Comparison of ENCODE assay signal across 19 cellular contexts in genomic region chr18:48889981-48890735, GRCh38.
A peak's percentile ranks its signal among the peaks of the same experiment; 100 is the strongest.
DNase-seq lines count a peak whose midpoint lies in the region; ATAC-seq, FAIRE-seq and TF ChIP-seq lines count a peak whose summit lies in the region.
"Had no signal": no experiment of that assay in that cellular context is flagged by ENCODE, and none has a peak within 500 bp of the region (broad histone marks: within the 10 kb centered on the region; RNA-seq: fewer than 3 reads in every experiment).

No MANE protein-coding gene starts in this region.

- H4K8ac ChIP-seq in H9 (replicated peaks; ENCODE audit: insufficient read length, low read depth, low read length): no peak overlapping the region
- no peak overlapping the region for H4K8ac ChIP-seq in mesenchymal stem cell (ENCODE audit: low read length)

- H3K4me1 ChIP-seq in H9 (ENCODE audit: insufficient read depth, low read length) (peaks cover 3% of the 10 kb centered on the region; the same call in 1 of the 2 replicates), astrocyte (ENCODE audit: insufficient read depth, low read length) (no peaks in the 10 kb centered on the region), mesenchymal stem cell (ENCODE audit: control insufficient read depth, insufficient read depth, low read depth, low read length) (peaks cover 15% of the 10 kb centered on the region)

- H3K14ac ChIP-seq in H9 (ENCODE audit: insufficient read depth, low read length) (no peak overlapping the region), mesenchymal stem cell (ENCODE audit: low read length in 2 of 2) (peak overlapping the region in 1 of 2 experiments; percentile 55)

- H3T11ph ChIP-seq in H9 (ENCODE audit: low read length): no peak overlapping the region

- H2BK15ac ChIP-seq in H9 (ENCODE audit: low read depth, low read length) (no peak overlapping the region), mesenchymal stem cell (ENCODE audit: low read depth, poor library complexity, severe bottlenecking) (no peak overlapping the region)

- H2BK120ac ChIP-seq in H9 (ENCODE audit: low read depth, low read length, poor library complexity, severe bottlenecking) (no peak overlapping the region), mesenchymal stem cell (ENCODE audit: low read depth, low read length) (no peak overlapping the region)

- no peaks in the 10 kb centered on the region for H3K23me2 ChIP-seq in H9 (ENCODE audit: insufficient read length, low read depth, low read length, poor library complexity, severe bottlenecking)

- ATAC-seq in stimulated activated effector memory CD8-positive, alpha-beta T cell treated with anti-CD3 and anti-CD28 coated beads, Interleukin-12 subunit alpha, Interleukin-12 subunit beta, amount 100 ng/mL, for 72 hours: no peak
- no peak for ATAC-seq in GM19395 (IDR thresholded peaks at IDR 0.05; ENCODE audit: unreplicated experiment)
- no peak for ATAC-seq in HG02588 (IDR thresholded peaks at IDR 0.05; ENCODE audit: unreplicated experiment)
- ATAC-seq: activated T-cell treated with anti-CD3 and anti-CD28 coated beads, Interleukin-2, amount 50 U/mL, for 72 hours; K562; natural killer cell treated with Interleukin-12 subunit alpha and Interleukin-12 subunit beta and Interleukin-15 and Interleukin-18, amount 100 ng/mL, for 72 hours; Right ventricle myocardium inferior had no signal

- H3K9me3 Mint-ChIP-seq in H9 (peaks cover 0 to 3% of the 10 kb centered on the region in 2 experiments; a peak in 1 of 5 replicates), astrocyte (ENCODE audit: unreplicated experiment) (peaks cover 2% of the 10 kb centered on the region)
- no peaks in the 10 kb centered on the region for H3K9me3 Mint-ChIP-seq in stimulated activated effector memory CD8-positive, alpha-beta T cell treated with anti-CD3 and anti-CD28 coated beads, Interleukin-12 subunit alpha, Interleukin-12 subunit beta, amount 100 ng/mL, for 72 hours
- H3K9me3 Mint-ChIP-seq: activated T-cell treated with anti-CD3 and anti-CD28 coated beads, Interleukin-2, amount 50 U/mL, for 72 hours; CD4-positive, alpha-beta T cell; natural killer cell treated with Interleukin-12 subunit alpha and Interleukin-12 subunit beta and Interleukin-15 and Interleukin-18, amount 100 ng/mL, for 72 hours had no signal

- no peaks in the 10 kb centered on the region for H3K36me3 ChIP-seq in astrocyte (ENCODE audit: insufficient read depth, low read length)
- H3K36me3 ChIP-seq in mesenchymal stem cell (ENCODE audit: control insufficient read depth in 1 of 2, insufficient read depth in 2 of 2, low read depth in 1 of 2, low read length in 2 of 2): no peaks in the 10 kb centered on the region
- H3K36me3 ChIP-seq: prostate gland, suprapubic skin had no signal

- no peak overlapping the region for H2AFZ ChIP-seq in H9 (ENCODE audit: low read length)
- H2AFZ ChIP-seq in astrocyte (ENCODE audit: low read depth, low read length): no peak overlapping the region
- no peak overlapping the region for H2AFZ ChIP-seq in mesenchymal stem cell (ENCODE audit: low read depth, low read length)

- H3K4me2 ChIP-seq in H9 (ENCODE audit: insufficient read depth, insufficient read length, low read length) (no peak overlapping the region), astrocyte (ENCODE audit: low read length) (no peak overlapping the region), mesenchymal stem cell (ENCODE audit: low read length, poor library complexity, severe bottlenecking) (no peak overlapping the region)

- H4K91ac ChIP-seq in H9 (ENCODE audit: insufficient read length, low read depth, low read length) (no peak overlapping the region), mesenchymal stem cell (ENCODE audit: low read length) (peak overlapping the region; percentile 40)

- DNase-seq in H9 (peak; percentile 31), astrocyte (ENCODE audit: low read depth) (no peak), mesenchymal stem cell (no peak), HT-29 (ENCODE audit: low spot score) (no peak)
- no peak for DNase-seq in stimulated activated effector memory CD8-positive, alpha-beta T cell treated with anti-CD3 and anti-CD28 coated beads, Interleukin-12 subunit alpha, Interleukin-12 subunit beta, amount 100 ng/mL, for 72 hours (ENCODE audit: low spot score in 2 of 2)
- DNase-seq: activated T-cell treated with anti-CD3 and anti-CD28 coated beads, Interleukin-2, amount 50 U/mL, for 72 hours; CD4-positive, alpha-beta T cell; cerebellar nuclear complex; MM.1S; NCI-H1694; OCI-M1; stimulated activated CD4-positive, alpha-beta T cell treated with anti-CD3 and anti-CD28 coated beads, Interleukin-12 subunit alpha, Interleukin-12 subunit beta, amount 100 ng/mL, for 4 hours had no signal

- H4K20me1 ChIP-seq in H9 (ENCODE audit: control insufficient read depth, insufficient read depth, insufficient read length) (no peaks in the 10 kb centered on the region), astrocyte (ENCODE audit: insufficient read depth, low read length) (no peaks in the 10 kb centered on the region)

- no peaks in the 10 kb centered on the region for H3K79me2 ChIP-seq in H9 (ENCODE audit: insufficient read depth, low read length)
- H3K79me2 ChIP-seq in astrocyte (ENCODE audit: insufficient read depth, low read length): no peaks in the 10 kb centered on the region

- H3K18ac ChIP-seq in H9 (ENCODE audit: insufficient read length, low read depth, low read length) (no peak overlapping the region), mesenchymal stem cell (ENCODE audit: low read depth in 1 of 2, low read length in 2 of 2) (peak overlapping the region in 1 of 2 experiments; percentile 38)

- no CpG with 5 or more reads among the region's 13 CpGs for WGBS in H9 (ENCODE audit: extremely low coverage, insufficient read length, low lambda C conversion rate)
- 95% methylated on average over 13 of the region's 13 CpGs for WGBS in mesenchymal stem cell

- H3K27ac Mint-ChIP-seq in H9: peak overlapping the region; percentile 25 to 75 (median 37); a peak in 2 of 7 replicates
- peak overlapping the region; percentile 53 for H3K27ac Mint-ChIP-seq in astrocyte (ENCODE audit: unreplicated experiment)
- peak overlapping the region; percentile 90 for H3K27ac Mint-ChIP-seq in stimulated activated effector memory CD8-positive, alpha-beta T cell treated with anti-CD3 and anti-CD28 coated beads, Interleukin-12 subunit alpha, Interleukin-12 subunit beta, amount 100 ng/mL, for 72 hours
- H3K27ac Mint-ChIP-seq: activated T-cell treated with anti-CD3 and anti-CD28 coated beads, Interleukin-2, amount 50 U/mL, for 72 hours; CD4-positive, alpha-beta T cell had no signal

- no peak overlapping the region; a peak in 1 of 5 replicates for H3K4me3 Mint-ChIP-seq in H9
- no peak overlapping the region for H3K4me3 Mint-ChIP-seq in astrocyte (ENCODE audit: unreplicated experiment)
- no peak overlapping the region for H3K4me3 Mint-ChIP-seq in stimulated activated effector memory CD8-positive, alpha-beta T cell treated with anti-CD3 and anti-CD28 coated beads, Interleukin-12 subunit alpha, Interleukin-12 subunit beta, amount 100 ng/mL, for 72 hours
- H3K4me3 Mint-ChIP-seq: activated T-cell treated with anti-CD3 and anti-CD28 coated beads, Interleukin-2, amount 50 U/mL, for 72 hours; CD4-positive, alpha-beta T cell; natural killer cell treated with Interleukin-12 subunit alpha and Interleukin-12 subunit beta and Interleukin-15 and Interleukin-18, amount 100 ng/mL, for 72 hours had no signal

- no peak for FAIRE-seq in astrocyte (lab: Jason Lieb, UNC)
- FAIRE-seq: K562 had no signal

- H3K4me1 Mint-ChIP-seq in H9: peaks cover 27 to 40% of the 10 kb centered on the region in 2 experiments
- H3K4me1 Mint-ChIP-seq in astrocyte (ENCODE audit: low read depth, unreplicated experiment): peaks cover 9% of the 10 kb centered on the region
- H3K4me1 Mint-ChIP-seq in stimulated activated effector memory CD8-positive, alpha-beta T cell treated with anti-CD3 and anti-CD28 coated beads, Interleukin-12 subunit alpha, Interleukin-12 subunit beta, amount 100 ng/mL, for 72 hours: peaks cover 34% of the 10 kb centered on the region

- no peak overlapping the region for H3K56ac ChIP-seq in H9 (ENCODE audit: insufficient read length, low read depth, low read length)

- H3K36me3 Mint-ChIP-seq in H9 (ENCODE audit: insufficient read depth in 1 of 3, low read depth in 3 of 3) (no peaks in the 10 kb centered on the region), astrocyte (ENCODE audit: low read depth, unreplicated experiment) (no peaks in the 10 kb centered on the region)
- H3K36me3 Mint-ChIP-seq in stimulated activated effector memory CD8-positive, alpha-beta T cell treated with anti-CD3 and anti-CD28 coated beads, Interleukin-12 subunit alpha, Interleukin-12 subunit beta, amount 100 ng/mL, for 72 hours: no peaks in the 10 kb centered on the region
- H3K36me3 Mint-ChIP-seq: natural killer cell treated with Interleukin-12 subunit alpha and Interleukin-12 subunit beta and Interleukin-15 and Interleukin-18, amount 100 ng/mL, for 72 hours had no signal

- H3K4me3 ChIP-seq in astrocyte (ENCODE audit: insufficient read depth, low read depth, low read length) (no peak overlapping the region), mesenchymal stem cell (ENCODE audit: insufficient read depth in 1 of 2, low read depth in 1 of 2, low read length in 2 of 2) (no peak overlapping the region)
- H3K4me3 ChIP-seq: K562, prostate gland, suprapubic skin had no signal

- H4K5ac ChIP-seq in H9 (ENCODE audit: insufficient read length, low read depth, low read length): no peak overlapping the region

- H2BK12ac ChIP-seq in H9 (ENCODE audit: insufficient read length, low read depth, low read length): no peak overlapping the region
- H2BK12ac ChIP-seq in mesenchymal stem cell (ENCODE audit: low read length in 2 of 2): peak overlapping the region in 1 of 2 experiments; percentile 81

- H3K23ac ChIP-seq in H9 (ENCODE audit: insufficient read length, low read depth, low read length): no peak overlapping the region
- H3K23ac ChIP-seq in mesenchymal stem cell (ENCODE audit: low read length in 2 of 2): no peak overlapping the region

- no peak overlapping the region for H2BK5ac ChIP-seq in H9 (ENCODE audit: insufficient read length, low read length)
- H2BK5ac ChIP-seq in mesenchymal stem cell (ENCODE audit: low read depth, low read length, poor library complexity, severe bottlenecking): no peak overlapping the region

- no peak overlapping the region for H3K9ac ChIP-seq in H9 (ENCODE audit: extremely low read depth, insufficient read length, low read length)
- H3K9ac ChIP-seq in astrocyte (ENCODE audit: low read length): no peak overlapping the region
- no peak overlapping the region for H3K9ac ChIP-seq in mesenchymal stem cell (ENCODE audit: low read length)

- TF ChIP-seq CTCF in H9 (conservative IDR thresholded peaks at IDR 0.05) (no peak), astrocyte (IDR thresholded peaks at IDR 0.05; ENCODE audit: insufficient read depth, low read depth, low read length) (no peak)

- H3K27me3 Mint-ChIP-seq in H9 (ENCODE audit: low read depth) (no peaks in the 10 kb centered on the region; the same call in 1 of the 2 replicates), astrocyte (ENCODE audit: low read depth, unreplicated experiment) (peaks cover 19% of the 10 kb centered on the region)
- H3K27me3 Mint-ChIP-seq: CD4-positive, alpha-beta T cell; natural killer cell treated with Interleukin-12 subunit alpha and Interleukin-12 subunit beta and Interleukin-15 and Interleukin-18, amount 100 ng/mL, for 72 hours had no signal

- H2AK5ac ChIP-seq in H9 (ENCODE audit: insufficient read length, low read length) (no peak overlapping the region), mesenchymal stem cell (ENCODE audit: low read length, severe bottlenecking) (peak overlapping the region; percentile 19)

- H3K9me3 ChIP-seq in H9 (ENCODE audit: control insufficient read depth, low read depth, low read length) (no peaks in the 10 kb centered on the region), astrocyte (ENCODE audit: insufficient read depth, low read depth, low read length) (no peaks in the 10 kb centered on the region), mesenchymal stem cell (ENCODE audit: control insufficient read depth, low read length) (no peaks in the 10 kb centered on the region)
- H3K9me3 ChIP-seq: prostate gland, suprapubic skin had no signal

- H3K4ac ChIP-seq in H9 (ENCODE audit: low read depth, low read length) (no peak overlapping the region), mesenchymal stem cell (ENCODE audit: low read depth in 1 of 2, low read length in 2 of 2) (no peak overlapping the region)

- no peak overlapping the region for H2BK20ac ChIP-seq in H9 (ENCODE audit: low read depth, low read length, poor library complexity, severe bottlenecking)

- no peak overlapping the region for H3K27ac ChIP-seq in H9 (ENCODE audit: insufficient read length, low read depth, low read length)
- no peak overlapping the region for H3K27ac ChIP-seq in astrocyte (ENCODE audit: low read depth, low read length)
- H3K27ac ChIP-seq in mesenchymal stem cell (ENCODE audit: low read length, poor library complexity, severe bottlenecking): no peak overlapping the region
- H3K27ac ChIP-seq: prostate gland, suprapubic skin had no signal

- H3K79me1 ChIP-seq in H9 (ENCODE audit: insufficient read depth, low read depth, low read length, poor library complexity, severe bottlenecking) (no peaks in the 10 kb centered on the region), mesenchymal stem cell (replicated peaks; ENCODE audit: low read length, poor library complexity, severe bottlenecking) (no peaks in the 10 kb centered on the region)

- H3K27me3 ChIP-seq in H9 (ENCODE audit: insufficient read depth, low read length) (no peaks in the 10 kb centered on the region), astrocyte (ENCODE audit: insufficient read depth, low read length) (no peaks in the 10 kb centered on the region), mesenchymal stem cell (ENCODE audit: control insufficient read depth in 1 of 2, insufficient read depth in 1 of 2, low read length in 2 of 2) (peaks cover 0 to 9% of the 10 kb centered on the region in 2 experiments)
- H3K27me3 ChIP-seq: suprapubic skin had no signal

Comparison
In these comparisons a context has a peak if more than half of its experiments do, and no peak if none do; other contexts are left out.
1. H3K27ac Mint-ChIP-seq: peak in every context shown above with its lines; median percentile 90 in stimulated activated effector memory CD8-positive, alpha-beta T cell treated with anti-CD3 and anti-CD28 coated beads, Interleukin-12 subunit alpha, Interleukin-12 subunit beta, amount 100 ng/mL, for 72 hours; 53 in astrocyte; 37 in H9.